1 cellular context compared by ENCODE assay signal in genomic region chr17:59558953-59559352, GRCh38.
TF ChIP-seq lines count a peak whose summit lies in the region.

No MANE protein-coding gene starts in this region.

TF ChIP-seq in GM23338, 12 proteins besides CTCF, POLR2A, EP300 and RAD21 (continued from another document):
- TF ChIP-seq ZNF462 (CRISPR knock-in tag; IDR thresholded peaks at IDR 0.05) (no peak), POLR2AphosphoS5 (IDR thresholded peaks at IDR 0.05; ENCODE audit: low read depth) (no peak), JUNB (IDR thresholded peaks at IDR 0.05; ENCODE audit: unreplicated experiment) (no peak), REST (IDR thresholded peaks at IDR 0.05; ENCODE audit: unreplicated experiment) (no peak), ETS1 (IDR thresholded peaks at IDR 0.05) (no peak)
